5 cellular contexts compared by ENCODE assay signal in the genomic region with DNA sequence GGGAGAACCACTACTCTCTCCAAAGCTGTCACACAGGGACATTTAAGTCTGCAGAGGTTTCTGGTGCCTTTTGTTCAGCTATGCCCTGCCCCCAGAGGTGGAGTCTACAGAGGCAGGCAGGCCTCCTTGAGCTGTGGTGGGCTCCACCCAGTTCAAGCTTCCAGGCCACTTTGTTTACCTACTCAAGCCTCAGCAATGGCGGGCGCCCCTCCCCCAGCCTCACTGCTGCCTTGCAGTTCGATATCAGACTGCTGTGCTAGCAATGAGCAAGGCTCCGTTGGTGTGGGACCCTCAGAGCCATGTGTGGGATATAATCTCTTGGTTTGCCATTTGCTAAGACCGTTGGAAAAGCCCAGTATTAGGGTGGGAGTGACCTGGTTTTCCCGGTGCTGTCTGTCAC.
A peak's percentile ranks its signal among the peaks of the same experiment; 100 is the strongest.
DNase-seq lines count a peak whose midpoint lies in the region; ATAC-seq, FAIRE-seq and TF ChIP-seq lines count a peak whose summit lies in the region.
"Not testable (repeated sequence)": the region's sequence is repeated elsewhere in the genome, so short reads cannot be mapped to it uniquely, and the experiment has no call there.

No MANE protein-coding gene starts in this region.

- H2AFZ ChIP-seq in K562 (ENCODE audit: low read depth, low read length) (peak overlapping the region; percentile 97), neural progenitor cell (replicated peaks) (peak overlapping the region; percentile 90)

- TF ChIP-seq EP300 in A549 (IDR thresholded peaks at IDR 0.05); K562 (IDR thresholded peaks at IDR 0.05; ENCODE audit: low read length): not testable (repeated sequence)

- not testable (repeated sequence) for H3K9me3 Mint-ChIP-seq in neural progenitor cell

- H3K4me2 ChIP-seq in A549 (peak overlapping the region; percentile 47; the same call in 1 of the 3 replicates), K562 (ENCODE audit: insufficient read depth, low read length) (peak overlapping the region; percentile 70)
- not testable (repeated sequence) for H3K4me2 ChIP-seq in neural progenitor cell

- H3K27ac ChIP-seq in A549; HEK293 (ENCODE audit: extremely low read depth, low read depth, low read length); foreskin keratinocyte; neural progenitor cell: not testable (repeated sequence)
- H3K27ac ChIP-seq in K562 (ENCODE audit: extremely low read depth, low read depth, low read length) = peak overlapping the region; percentile 63; the same call in 2 of the 3 replicates

- H4K20me1 ChIP-seq in K562 (replicated peaks; ENCODE audit: control insufficient read depth, insufficient read depth, low read length); neural progenitor cell (ENCODE audit: low read depth): not testable (repeated sequence)

- TF ChIP-seq CTCF in A549 (IDR thresholded peaks at IDR 0.05); HEK293 (tag by site-specific recombination; IDR thresholded peaks at IDR 0.05); K562 (IDR thresholded peaks at IDR 0.05 in 2 of 3, conservative IDR thresholded peaks at IDR 0.05 in 1 of 3; ENCODE audit: insufficient read depth in 2 of 3, low read depth in 1 of 3, low read length in 3 of 3); foreskin keratinocyte (conservative IDR thresholded peaks at IDR 0.05); neural progenitor cell (IDR thresholded peaks at IDR 0.05): not testable (repeated sequence)

- CTCF ChIA-PET in A549 (lab: Yijun Ruan, JAX); HEK293 (lab: Yijun Ruan, JAX); K562 (lab: Yijun Ruan, JAX; ENCODE audit: low intra/inter-chr PET ratio): not testable (repeated sequence)

- BruUV-seq in K562 (replicated peaks; lab: Mats Ljungman, UMichigan) = not testable (repeated sequence)

- not testable (repeated sequence) for H3K27me3 ChIP-seq in K562 (ENCODE audit: control insufficient read depth in 2 of 2, insufficient read depth in 2 of 2, low read length in 2 of 2); foreskin keratinocyte; neural progenitor cell

- intact Hi-C loops in K562 (cut with micrococcal nuclease) = loop anchor here (5.0 kb wide), 1 partner anchor 129 kb away; a partner anchor contains a TSS

- not testable (repeated sequence) for H3K4me3 ChIP-seq in A549; HEK293 (ENCODE audit: low read depth, low read length); K562; neural progenitor cell

- 20% methylated on average over 4 of the region's 6 CpGs for WGBS in A549 (ENCODE audit: missing lambda C conversion rate)
- WGBS in K562 (ENCODE audit: insufficient coverage, low coverage, missing lambda C conversion rate) = 11% methylated on average over 6 of the region's 6 CpGs

- H3K4me3 Mint-ChIP-seq in neural progenitor cell = not testable (repeated sequence)

- ATAC-seq in A549, K562: not testable (repeated sequence)
- peak; percentile 86 for ATAC-seq in foreskin keratinocyte

- peak overlapping the region in 1 of 2 experiments; percentile 41; a peak in 1 of 4 replicates for H3K9ac ChIP-seq in K562 (ENCODE audit: insufficient read depth in 1 of 2, low read depth in 2 of 2, low read length in 2 of 2)
- not testable (repeated sequence) for H3K9ac ChIP-seq in neural progenitor cell

- not testable (repeated sequence) for TF ChIP-seq RAD21 in A549 (conservative IDR thresholded peaks at IDR 0.05 in 1 of 2, IDR thresholded peaks at IDR 0.05 in 1 of 2); K562 (CRISPR knock-in tag; conservative IDR thresholded peaks at IDR 0.05 in 1 of 2, IDR thresholded peaks at IDR 0.05 in 1 of 2)

- TF ChIP-seq POLR2A in A549 (IDR thresholded peaks at IDR 0.05; ENCODE audit: low read length); K562 (conservative IDR thresholded peaks at IDR 0.05): not testable (repeated sequence)

- POLR2A ChIA-PET in A549 (lab: Yijun Ruan, JAX); HEK293 (lab: Yijun Ruan, JAX); K562 (lab: Yijun Ruan, JAX): not testable (repeated sequence)

- H3K9me3 ChIP-seq in A549; HEK293 (ENCODE audit: control insufficient read depth, insufficient read depth, low read depth, low read length); K562 (replicated peaks; ENCODE audit: control insufficient read depth, insufficient read depth, low read depth, low read length); neural progenitor cell (ENCODE audit: low read depth): not testable (repeated sequence)

- H3K36me3 Mint-ChIP-seq in neural progenitor cell = not testable (repeated sequence)

- H3K36me3 ChIP-seq in HEK293 (ENCODE audit: control insufficient read depth in 2 of 2, insufficient read depth in 1 of 2, low read length in 2 of 2); K562 (ENCODE audit: control insufficient read depth, insufficient read depth, low read length); neural progenitor cell: not testable (repeated sequence)

- not testable (repeated sequence) for H3K27ac Mint-ChIP-seq in neural progenitor cell

- FAIRE-seq in A549 (lab: Jason Lieb, UNC); K562 (lab: Jason Lieb, UNC): not testable (repeated sequence)

- not testable (repeated sequence) for H3F3A ChIP-seq in neural progenitor cell (ENCODE audit: low read depth)

- not testable (repeated sequence) for H3K27me3 Mint-ChIP-seq in neural progenitor cell (ENCODE audit: insufficient read depth, low read depth)

- H3K9me1 ChIP-seq in K562 (ENCODE audit: control insufficient read depth, insufficient read depth, low read length) = not testable (repeated sequence)

- H3K4me1 ChIP-seq in A549; HEK293 (ENCODE audit: control insufficient read depth, insufficient read depth, low read length); foreskin keratinocyte; neural progenitor cell: not testable (repeated sequence)
- peaks cover 17 to 23% of the 10 kb centered on the region in 2 experiments for H3K4me1 ChIP-seq in K562 (replicated peaks in 1 of 2; ENCODE audit: control insufficient read depth in 2 of 2, insufficient read depth in 2 of 2, low read length in 2 of 2)

- not testable (repeated sequence) for DNase-seq in A549 (ENCODE audit: low read depth in 1 of 2, low spot score in 1 of 2); K562 (ENCODE audit: extremely low read depth in 1 of 4, low spot score in 3 of 4); foreskin keratinocyte; neural progenitor cell (ENCODE audit: low spot score)

- in situ Hi-C loops in K562 (cut with MboI) = not testable (repeated sequence)

- H3K4me1 Mint-ChIP-seq in neural progenitor cell = peaks cover 15% of the 10 kb centered on the region

- H3K79me2 ChIP-seq in K562 (ENCODE audit: control insufficient read depth, insufficient read depth, low read length); neural progenitor cell (ENCODE audit: low read depth): not testable (repeated sequence)

TF ChIP-seq in HEK293, 187 proteins besides CTCF, POLR2A, EP300 and RAD21:
- peak; percentile 21; the same call in 1 of the 2 replicates for TF ChIP-seq YY1 (tag by site-specific recombination; IDR thresholded peaks at IDR 0.05)

TF ChIP-seq in K562, 482 proteins besides CTCF, POLR2A, EP300 and RAD21 (continues in another document):
- TF ChIP-seq SMAD4 (CRISPR knock-in tag; conservative IDR thresholded peaks at IDR 0.05) (0 out of 2 replicates have a peak, but pooled peaks have one; percentile 36), FOXA3 (CRISPR knock-in tag; conservative IDR thresholded peaks at IDR 0.05 in 1 of 2, IDR thresholded peaks at IDR 0.05 in 1 of 2) (0 out of 4 replicates have a peak, but pooled peaks of 1 of the 2 experiments have one; percentile 19), FOXK2 (conservative IDR thresholded peaks at IDR 0.05 in 1 of 2, IDR thresholded peaks at IDR 0.05 in 1 of 2; ENCODE audit: low read depth in 2 of 2) (peak; percentile 63 to 71; a peak in 2 of 4 replicates)
- TF ChIP-seq, protein P1, sequence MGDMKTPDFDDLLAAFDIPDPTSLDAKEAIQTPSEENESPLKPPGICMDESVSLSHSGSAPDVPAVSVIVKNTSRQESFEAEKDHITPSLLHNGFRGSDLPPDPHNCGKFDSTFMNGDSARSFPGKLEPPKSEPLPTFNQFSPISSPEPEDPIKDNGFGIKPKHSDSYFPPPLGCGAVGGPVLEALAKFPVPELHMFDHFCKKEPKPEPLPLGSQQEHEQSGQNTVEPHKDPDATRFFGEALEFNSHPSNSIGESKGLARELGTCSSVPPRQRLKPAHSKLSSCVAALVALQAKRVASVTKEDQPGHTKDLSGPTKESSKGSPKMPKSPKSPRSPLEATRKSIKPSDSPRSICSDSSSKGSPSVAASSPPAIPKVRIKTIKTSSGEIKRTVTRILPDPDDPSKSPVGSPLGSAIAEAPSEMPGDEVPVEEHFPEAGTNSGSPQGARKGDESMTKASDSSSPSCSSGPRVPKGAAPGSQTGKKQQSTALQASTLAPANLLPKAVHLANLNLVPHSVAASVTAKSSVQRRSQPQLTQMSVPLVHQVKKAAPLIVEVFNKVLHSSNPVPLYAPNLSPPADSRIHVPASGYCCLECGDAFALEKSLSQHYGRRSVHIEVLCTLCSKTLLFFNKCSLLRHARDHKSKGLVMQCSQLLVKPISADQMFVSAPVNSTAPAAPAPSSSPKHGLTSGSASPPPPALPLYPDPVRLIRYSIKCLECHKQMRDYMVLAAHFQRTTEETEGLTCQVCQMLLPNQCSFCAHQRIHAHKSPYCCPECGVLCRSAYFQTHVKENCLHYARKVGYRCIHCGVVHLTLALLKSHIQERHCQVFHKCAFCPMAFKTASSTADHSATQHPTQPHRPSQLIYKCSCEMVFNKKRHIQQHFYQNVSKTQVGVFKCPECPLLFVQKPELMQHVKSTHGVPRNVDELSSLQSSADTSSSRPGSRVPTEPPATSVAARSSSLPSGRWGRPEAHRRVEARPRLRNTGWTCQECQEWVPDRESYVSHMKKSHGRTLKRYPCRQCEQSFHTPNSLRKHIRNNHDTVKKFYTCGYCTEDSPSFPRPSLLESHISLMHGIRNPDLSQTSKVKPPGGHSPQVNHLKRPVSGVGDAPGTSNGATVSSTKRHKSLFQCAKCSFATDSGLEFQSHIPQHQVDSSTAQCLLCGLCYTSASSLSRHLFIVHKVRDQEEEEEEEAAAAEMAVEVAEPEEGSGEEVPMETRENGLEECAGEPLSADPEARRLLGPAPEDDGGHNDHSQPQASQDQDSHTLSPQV (IDR thresholded peaks at IDR 0.05) = peak; percentile 61; the same call in 1 of the 2 replicates
